1 cellular context compared by ENCODE assay signal in the genomic region with DNA sequence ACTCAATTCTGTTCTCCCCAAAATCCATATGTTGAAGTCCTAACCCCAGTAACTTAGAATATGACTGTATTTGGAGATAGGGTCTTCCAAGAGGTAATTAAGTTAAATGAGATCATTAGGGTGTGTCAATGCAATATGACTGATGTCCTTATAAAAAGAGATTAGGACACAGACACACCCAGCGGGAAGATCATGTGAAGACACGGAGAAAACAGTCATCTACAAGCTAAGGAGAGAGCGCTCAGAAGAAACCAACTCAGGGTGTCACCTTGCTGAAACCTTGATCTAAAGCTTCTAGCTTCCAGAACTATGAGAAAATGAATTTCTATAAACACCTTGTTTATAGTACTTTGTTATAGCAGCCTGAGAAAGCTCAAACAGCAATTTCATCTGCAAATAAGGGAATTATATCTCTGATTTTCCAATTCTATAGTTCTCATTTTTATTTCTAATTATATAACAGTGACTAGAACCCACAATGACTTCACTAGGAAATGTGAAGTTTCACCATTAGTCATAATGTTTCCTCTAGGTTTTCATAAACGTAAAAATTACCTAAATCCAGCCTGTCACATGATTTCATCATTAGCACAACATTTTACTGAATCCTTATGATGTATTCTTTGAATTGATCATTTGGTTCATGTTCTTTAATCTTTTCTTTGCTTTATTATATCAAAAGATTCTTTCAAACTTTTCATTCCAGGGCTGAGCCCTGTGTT.
TF ChIP-seq lines count a peak whose summit lies in the region.

No MANE protein-coding gene starts in this region.

TF ChIP-seq in GM23338, 12 proteins besides CTCF, POLR2A, EP300 and RAD21 (continued from another document):
- TF ChIP-seq, protein P1, sequence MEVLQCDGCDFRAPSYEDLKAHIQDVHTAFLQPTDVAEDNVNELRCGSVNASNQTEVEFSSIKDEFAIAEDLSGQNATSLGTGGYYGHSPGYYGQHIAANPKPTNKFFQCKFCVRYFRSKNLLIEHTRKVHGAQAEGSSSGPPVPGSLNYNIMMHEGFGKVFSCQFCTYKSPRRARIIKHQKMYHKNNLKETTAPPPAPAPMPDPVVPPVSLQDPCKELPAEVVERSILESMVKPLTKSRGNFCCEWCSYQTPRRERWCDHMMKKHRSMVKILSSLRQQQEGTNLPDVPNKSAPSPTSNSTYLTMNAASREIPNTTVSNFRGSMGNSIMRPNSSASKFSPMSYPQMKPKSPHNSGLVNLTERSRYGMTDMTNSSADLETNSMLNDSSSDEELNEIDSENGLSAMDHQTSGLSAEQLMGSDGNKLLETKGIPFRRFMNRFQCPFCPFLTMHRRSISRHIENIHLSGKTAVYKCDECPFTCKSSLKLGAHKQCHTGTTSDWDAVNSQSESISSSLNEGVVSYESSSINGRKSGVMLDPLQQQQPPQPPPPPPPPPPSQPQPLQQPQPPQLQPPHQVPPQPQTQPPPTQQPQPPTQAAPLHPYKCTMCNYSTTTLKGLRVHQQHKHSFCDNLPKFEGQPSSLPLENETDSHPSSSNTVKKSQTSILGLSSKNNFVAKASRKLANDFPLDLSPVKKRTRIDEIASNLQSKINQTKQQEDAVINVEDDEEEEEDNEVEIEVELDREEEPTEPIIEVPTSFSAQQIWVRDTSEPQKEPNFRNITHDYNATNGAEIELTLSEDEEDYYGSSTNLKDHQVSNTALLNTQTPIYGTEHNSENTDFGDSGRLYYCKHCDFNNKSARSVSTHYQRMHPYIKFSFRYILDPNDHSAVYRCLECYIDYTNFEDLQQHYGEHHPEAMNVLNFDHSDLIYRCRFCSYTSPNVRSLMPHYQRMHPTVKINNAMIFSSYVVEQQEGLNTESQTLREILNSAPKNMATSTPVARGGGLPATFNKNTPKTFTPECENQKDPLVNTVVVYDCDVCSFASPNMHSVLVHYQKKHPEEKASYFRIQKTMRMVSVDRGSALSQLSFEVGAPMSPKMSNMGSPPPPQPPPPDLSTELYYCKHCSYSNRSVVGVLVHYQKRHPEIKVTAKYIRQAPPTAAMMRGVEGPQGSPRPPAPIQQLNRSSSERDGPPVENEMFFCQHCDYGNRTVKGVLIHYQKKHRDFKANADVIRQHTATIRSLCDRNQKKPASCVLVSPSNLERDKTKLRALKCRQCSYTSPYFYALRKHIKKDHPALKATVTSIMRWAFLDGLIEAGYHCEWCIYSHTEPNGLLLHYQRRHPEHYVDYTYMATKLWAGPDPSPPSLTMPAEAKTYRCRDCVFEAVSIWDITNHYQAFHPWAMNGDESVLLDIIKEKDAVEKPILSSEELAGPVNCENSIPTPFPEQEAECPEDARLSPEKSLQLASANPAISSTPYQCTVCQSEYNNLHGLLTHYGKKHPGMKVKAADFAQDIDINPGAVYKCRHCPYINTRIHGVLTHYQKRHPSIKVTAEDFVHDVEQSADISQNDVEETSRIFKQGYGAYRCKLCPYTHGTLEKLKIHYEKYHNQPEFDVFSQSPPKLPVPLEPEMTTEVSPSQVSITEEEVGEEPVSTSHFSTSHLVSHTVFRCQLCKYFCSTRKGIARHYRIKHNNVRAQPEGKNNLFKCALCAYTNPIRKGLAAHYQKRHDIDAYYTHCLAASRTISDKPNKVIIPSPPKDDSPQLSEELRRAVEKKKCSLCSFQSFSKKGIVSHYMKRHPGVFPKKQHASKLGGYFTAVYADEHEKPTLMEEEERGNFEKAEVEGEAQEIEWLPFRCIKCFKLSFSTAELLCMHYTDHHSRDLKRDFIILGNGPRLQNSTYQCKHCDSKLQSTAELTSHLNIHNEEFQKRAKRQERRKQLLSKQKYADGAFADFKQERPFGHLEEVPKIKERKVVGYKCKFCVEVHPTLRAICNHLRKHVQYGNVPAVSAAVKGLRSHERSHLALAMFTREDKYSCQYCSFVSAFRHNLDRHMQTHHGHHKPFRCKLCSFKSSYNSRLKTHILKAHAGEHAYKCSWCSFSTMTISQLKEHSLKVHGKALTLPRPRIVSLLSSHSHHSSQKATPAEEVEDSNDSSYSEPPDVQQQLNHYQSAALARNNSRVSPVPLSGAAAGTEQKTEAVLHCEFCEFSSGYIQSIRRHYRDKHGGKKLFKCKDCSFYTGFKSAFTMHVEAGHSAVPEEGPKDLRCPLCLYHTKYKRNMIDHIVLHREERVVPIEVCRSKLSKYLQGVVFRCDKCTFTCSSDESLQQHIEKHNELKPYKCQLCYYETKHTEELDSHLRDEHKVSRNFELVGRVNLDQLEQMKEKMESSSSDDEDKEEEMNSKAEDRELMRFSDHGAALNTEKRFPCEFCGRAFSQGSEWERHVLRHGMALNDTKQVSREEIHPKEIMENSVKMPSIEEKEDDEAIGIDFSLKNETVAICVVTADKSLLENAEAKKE (CRISPR knock-in tag; IDR thresholded peaks at IDR 0.05): no peak
- TF ChIP-seq, protein P2, sequence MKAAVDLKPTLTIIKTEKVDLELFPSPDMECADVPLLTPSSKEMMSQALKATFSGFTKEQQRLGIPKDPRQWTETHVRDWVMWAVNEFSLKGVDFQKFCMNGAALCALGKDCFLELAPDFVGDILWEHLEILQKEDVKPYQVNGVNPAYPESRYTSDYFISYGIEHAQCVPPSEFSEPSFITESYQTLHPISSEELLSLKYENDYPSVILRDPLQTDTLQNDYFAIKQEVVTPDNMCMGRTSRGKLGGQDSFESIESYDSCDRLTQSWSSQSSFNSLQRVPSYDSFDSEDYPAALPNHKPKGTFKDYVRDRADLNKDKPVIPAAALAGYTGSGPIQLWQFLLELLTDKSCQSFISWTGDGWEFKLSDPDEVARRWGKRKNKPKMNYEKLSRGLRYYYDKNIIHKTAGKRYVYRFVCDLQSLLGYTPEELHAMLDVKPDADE (IDR thresholded peaks at IDR 0.05): no peak
